In genomic region chr5:157167219-157167621, GRCh38 we compare ENCODE assay signal across 12 cellular contexts. TPM values are rescaled to one million over a fixed set of nuclear protein-coding genes. Genes with fewer than 3 reads are reported as not detected.
DNase-seq lines count a peak whose midpoint lies in the region; ATAC-seq and TF ChIP-seq lines count a peak whose summit lies in the region.
"Had no signal": no experiment of that assay in that cellular context is flagged by ENCODE, and none has a peak within 500 bp of the region (broad histone marks: within the 10 kb centered on the region; RNA-seq: fewer than 3 reads in every experiment).

No MANE protein-coding gene starts in this region.

- H3K9me3 Mint-ChIP-seq in activated naive CD4-positive, alpha-beta T cell treated with anti-CD3 and anti-CD28 coated beads, Interleukin-2, amount 50 U/mL, for 72 hours: peaks cover 10 to 17% of the 10 kb centered on the region in 2 donors

- H3K9me3 ChIP-seq in DND-41 (ENCODE audit: insufficient read depth, low read length, severe bottlenecking): no peaks in the 10 kb centered on the region

- no peak overlapping the region for H3K27ac ChIP-seq in DND-41 (ENCODE audit: low read length)
- H3K27ac ChIP-seq: epithelial cell of prostate had no signal

- TF ChIP-seq CTCF in DND-41 (IDR thresholded peaks at IDR 0.05; ENCODE audit: borderline replicate concordance, extremely low read depth, low read length, poor library complexity, severe bottlenecking): no peak

- no peak overlapping the region for H3K4me2 ChIP-seq in DND-41 (ENCODE audit: insufficient read depth, low read length)

- H3K79me2 ChIP-seq in DND-41 (ENCODE audit: insufficient read depth, low read length): no peaks in the 10 kb centered on the region

- ATAC-seq in DND-41 (ENCODE audit: insufficient read depth, low read depth) (peak; percentile 49), HG02610 (IDR thresholded peaks at IDR 0.05; ENCODE audit: unreplicated experiment) (peak; percentile 57), HG02938 (IDR thresholded peaks at IDR 0.05; ENCODE audit: unreplicated experiment) (no peak)
- ATAC-seq in activated naive CD4-positive, alpha-beta T cell treated with anti-CD3 and anti-CD28 coated beads, Interleukin-2, amount 50 U/mL, for 72 hours: peak; percentile 82 to 92

- peaks cover 19 to 43% of the 10 kb centered on the region in 2 donors for H3K36me3 Mint-ChIP-seq in activated naive CD4-positive, alpha-beta T cell treated with anti-CD3 and anti-CD28 coated beads, Interleukin-2, amount 50 U/mL, for 72 hours

- H3K27ac Mint-ChIP-seq in activated naive CD4-positive, alpha-beta T cell treated with anti-CD3 and anti-CD28 coated beads, Interleukin-2, amount 50 U/mL, for 72 hours: peak overlapping the region; percentile 92 to 93

- no peaks in the 10 kb centered on the region for H3K27me3 ChIP-seq in DND-41 (ENCODE audit: insufficient read depth, low read length, poor library complexity)

- H3K4me1 ChIP-seq in DND-41 (ENCODE audit: insufficient read depth, low read length): peaks cover 8% of the 10 kb centered on the region

- no peak overlapping the region for H2AFZ ChIP-seq in DND-41 (ENCODE audit: low read depth, low read length)

- H3K9ac ChIP-seq in DND-41 (ENCODE audit: low read depth, low read length): no peak overlapping the region

- no peaks in the 10 kb centered on the region for H4K20me1 ChIP-seq in DND-41 (ENCODE audit: insufficient read depth, low read length)

- DNase-seq in DND-41: no peak
- no peak for DNase-seq in activated naive CD4-positive, alpha-beta T cell treated with anti-CD3 and anti-CD28 coated beads, Interleukin-2, amount 50 U/mL, for 72 hours (ENCODE audit: low spot score in 2 of 2)
- DNase-seq in myocyte (ENCODE audit: low read depth): peak; percentile 94
- no peak for DNase-seq in pons (ENCODE audit: low spot score)
- no peak for DNase-seq in NCI-H1048 (lab: John Stamatoyannopoulos, UW)
- DNase-seq in HuH-7 (ENCODE audit: low spot score): no peak
- DNase-seq: activated gamma-delta T cell treated with Interleukin-2 at 50 U/mL for 16 hours, NCI-H446 had no signal

- H3K4me3 ChIP-seq in DND-41 (ENCODE audit: low read depth in 1 of 2, low read length in 2 of 2): no peak overlapping the region

- no peaks in the 10 kb centered on the region for H3K36me3 ChIP-seq in DND-41 (ENCODE audit: insufficient read depth, low read length)

RNA-seq across cellular contexts. Expression of gene GARIN3, which starts 1.2 kb away (rescaled TPM):
- total RNA-seq in activated naive CD4-positive, alpha-beta T cell treated with anti-CD3 and anti-CD28 coated beads, Interleukin-2, amount 50 U/mL, for 72 hours: under 1 TPM; 0.46 to 0.47 TPM
- not detected in 2 replicates for total RNA-seq in myocyte
- polyA plus RNA-seq in myocyte (2012): not detected
- total RNA-seq: posterior vena cava had no signal

RNA-seq across cellular contexts. Expression of gene ITK, which starts 13.4 kb away (rescaled TPM):
- total RNA-seq in activated naive CD4-positive, alpha-beta T cell treated with anti-CD3 and anti-CD28 coated beads, Interleukin-2, amount 50 U/mL, for 72 hours: 100 to 1,000 TPM; 203 to 308 TPM
- total RNA-seq in myocyte: not detected in 2 replicates
- polyA plus RNA-seq in myocyte (2012): not detected

RNA-seq across cellular contexts. Expression of gene MED7, which starts 24.6 kb away (rescaled TPM):
- total RNA-seq in activated naive CD4-positive, alpha-beta T cell treated with anti-CD3 and anti-CD28 coated beads, Interleukin-2, amount 50 U/mL, for 72 hours: 10 to 100 TPM; 16.9 to 21.7 TPM
- total RNA-seq in myocyte: 12.4 and 16.0 TPM in 2 replicates
- polyA plus RNA-seq in myocyte (2012): 11.0 TPM

RNA-seq across cellular contexts. Expression of gene HAVCR2, which starts 58.4 kb away (rescaled TPM):
- total RNA-seq in activated naive CD4-positive, alpha-beta T cell treated with anti-CD3 and anti-CD28 coated beads, Interleukin-2, amount 50 U/mL, for 72 hours: 10 to 100 TPM; 34.4 to 52.2 TPM
- total RNA-seq in myocyte: 0.37 and 2.4 TPM in 2 replicates
- polyA plus RNA-seq in myocyte (2012): 0.40 TPM

Comparison
In these comparisons a context has a peak if more than half of its experiments do, and no peak if none do; other contexts are left out.
1. RNA of gene ITK, which starts 13.4 kb away (total RNA-seq): 203 to 308 TPM in activated naive CD4-positive, alpha-beta T cell treated with anti-CD3 and anti-CD28 coated beads, Interleukin-2, amount 50 U/mL, for 72 hours; not detected in myocyte; every median in the first group is over 100 times any median in the second.